Comparison of ENCODE assay signal across 8 cellular contexts in the genomic region with DNA sequence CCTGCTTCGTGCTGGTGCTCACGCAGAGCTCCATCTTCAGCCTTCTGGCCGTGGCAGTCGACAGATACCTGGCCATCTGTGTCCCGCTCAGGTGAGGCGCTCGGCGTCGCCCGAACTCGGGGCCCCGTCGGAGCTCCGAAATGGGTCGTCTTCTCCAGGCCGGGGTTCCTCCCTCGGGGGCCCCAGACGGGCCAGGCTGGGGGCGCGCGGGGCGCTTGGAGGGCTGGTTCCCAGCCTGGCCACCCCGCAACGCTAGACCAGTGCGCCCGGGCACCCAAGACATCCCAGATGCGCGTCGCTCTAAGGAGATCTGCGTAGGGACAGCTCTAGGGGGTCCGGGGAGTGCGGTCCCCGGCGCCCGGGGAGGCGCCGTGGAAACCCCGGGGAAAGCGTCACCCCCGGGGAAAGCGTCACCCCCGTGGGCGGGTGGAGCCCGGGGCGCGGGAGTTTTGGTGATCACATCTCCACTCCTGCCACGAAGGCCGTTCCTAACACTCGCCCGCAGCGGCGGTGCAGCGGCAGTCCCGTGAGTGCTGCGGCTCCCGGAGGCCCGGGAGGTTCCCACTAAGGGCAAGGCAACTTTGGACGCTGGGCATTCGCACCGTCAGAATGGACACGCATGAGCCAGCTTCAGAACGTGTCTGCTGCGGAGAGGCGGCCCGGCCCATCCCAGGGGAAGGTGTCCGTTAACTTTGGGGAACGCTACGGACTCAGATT. TPM values are rescaled to one million over a fixed set of nuclear protein-coding genes. Genes with fewer than 3 reads are reported as not detected.
DNase-seq lines count a peak whose midpoint lies in the region; ATAC-seq and TF ChIP-seq lines count a peak whose summit lies in the region.

No MANE protein-coding gene starts in this region.

- peak; percentile 17 for ATAC-seq in central memory CD8-positive, alpha-beta T cell (replicated peaks; ENCODE audit: extremely low read depth, poor library complexity, severe bottlenecking)
- ATAC-seq in lung (ENCODE audit: insufficient read depth, low FRiP score) = peak; percentile 6
- peak; percentile 29 for ATAC-seq in stimulated activated naive CD8-positive, alpha-beta T cell treated with anti-CD3 and anti-CD28 coated beads, Interleukin-15, amount 100 ng/mL, for 72 hours

- peaks cover 7% of the 10 kb centered on the region for H3K4me1 Mint-ChIP-seq in central memory CD8-positive, alpha-beta T cell
- peaks cover 26% of the 10 kb centered on the region for H3K4me1 Mint-ChIP-seq in stimulated activated naive CD8-positive, alpha-beta T cell treated with anti-CD3 and anti-CD28 coated beads, Interleukin-15, amount 100 ng/mL, for 72 hours

- H3K79me2 ChIP-seq in OCI-LY1 (ENCODE audit: insufficient read depth, low read length) = no peaks in the 10 kb centered on the region

- H3K9me2 ChIP-seq in OCI-LY1 (ENCODE audit: low read depth, low read length) = no peaks in the 10 kb centered on the region

- TF ChIP-seq CTCF in OCI-LY1 (IDR thresholded peaks at IDR 0.05; ENCODE audit: low read length) (no peak), lung (IDR thresholded peaks at IDR 0.05; ENCODE audit: control extremely low read depth, extremely low read depth) (no peak)

- H3K4me3 Mint-ChIP-seq in central memory CD8-positive, alpha-beta T cell = peak overlapping the region; percentile 83
- peak overlapping the region; percentile 81 to 86 for H3K4me3 Mint-ChIP-seq in stimulated activated naive CD8-positive, alpha-beta T cell treated with anti-CD3 and anti-CD28 coated beads, Interleukin-15, amount 100 ng/mL, for 72 hours

- peaks cover 31% of the 10 kb centered on the region for H3K27me3 Mint-ChIP-seq in central memory CD8-positive, alpha-beta T cell
- peaks cover 36% of the 10 kb centered on the region for H3K27me3 Mint-ChIP-seq in stimulated activated naive CD8-positive, alpha-beta T cell treated with anti-CD3 and anti-CD28 coated beads, Interleukin-15, amount 100 ng/mL, for 72 hours

- DNase-seq in central memory CD8-positive, alpha-beta T cell (ENCODE audit: low spot score in 2 of 2) = no peak
- DNase-seq in lung (ENCODE audit: low spot score) (no peak), GF-D8 (lab: John Stamatoyannopoulos, UW) (no peak), SIG-M5 treated with dmso at 0.1 percent for 504 hours (lab: John Stamatoyannopoulos, UW; ENCODE audit: unreplicated experiment) (no peak), COLO668 (lab: John Stamatoyannopoulos, UW; ENCODE audit: unreplicated experiment) (no peak)
- no peak for DNase-seq in stimulated activated naive CD8-positive, alpha-beta T cell treated with anti-CD3 and anti-CD28 coated beads, Interleukin-15, amount 100 ng/mL, for 72 hours

- no peak overlapping the region for H3K27ac ChIP-seq in OCI-LY1 (ENCODE audit: low read depth, low read length, poor library complexity, severe bottlenecking)
- peak overlapping the region in 1 of 2 donors; percentile 60 for H3K27ac ChIP-seq in lung (ENCODE audit: low read depth in 1 of 2, low read length in 1 of 2)

- H3K4me2 ChIP-seq in OCI-LY1 (ENCODE audit: low read length) = peak overlapping the region; percentile 62

- H3K27ac Mint-ChIP-seq in central memory CD8-positive, alpha-beta T cell (ENCODE audit: low read depth) = no peak overlapping the region
- no peak overlapping the region for H3K27ac Mint-ChIP-seq in stimulated activated naive CD8-positive, alpha-beta T cell treated with anti-CD3 and anti-CD28 coated beads, Interleukin-15, amount 100 ng/mL, for 72 hours

- WGBS in lung, 2 donors = 5 to 8% methylated on average over 62 to 68 of the region's 68 CpGs

- H3K9ac ChIP-seq in ES-I3 (ENCODE audit: low read depth, low read length) (peak overlapping the region; percentile 79), OCI-LY1 (ENCODE audit: low read length) (no peak overlapping the region)

- H3K4me3 ChIP-seq in OCI-LY1 (ENCODE audit: low read depth, low read length, poor library complexity, severe bottlenecking) (peak overlapping the region; percentile 51), lung (peak overlapping the region; percentile 57)

- H3F3A ChIP-seq in OCI-LY1 (ENCODE audit: insufficient read depth, low read length) = no peaks in the 10 kb centered on the region

- H3K27me3 ChIP-seq in OCI-LY1 (ENCODE audit: insufficient read depth, low read length) (peaks cover 8% of the 10 kb centered on the region; the same call in 1 of the 2 replicates), lung (ENCODE audit: control insufficient read depth, insufficient read depth) (no peaks in the 10 kb centered on the region)

- H3K9me3 ChIP-seq in ES-I3 (ENCODE audit: control insufficient read depth, insufficient read depth, low read length) (no peaks in the 10 kb centered on the region), OCI-LY1 (ENCODE audit: low read length) (no peaks in the 10 kb centered on the region), lung (ENCODE audit: control insufficient read depth in 2 of 2, insufficient read depth in 1 of 2, low read length in 1 of 2) (no peaks in the 10 kb centered on the region)

- H3K36me3 ChIP-seq in ES-I3 (ENCODE audit: insufficient read depth, low read length) (no peaks in the 10 kb centered on the region), OCI-LY1 (ENCODE audit: insufficient read depth, low read length) (no peaks in the 10 kb centered on the region), lung (ENCODE audit: control insufficient read depth in 2 of 2, insufficient read depth in 2 of 2, low read length in 2 of 2) (no peaks in the 10 kb centered on the region)

- peaks cover 15% of the 10 kb centered on the region for H3K4me1 ChIP-seq in ES-I3 (ENCODE audit: insufficient read depth, low read length)
- peaks cover 9% of the 10 kb centered on the region for H3K4me1 ChIP-seq in OCI-LY1 (ENCODE audit: insufficient read depth, low read length, severe bottlenecking)
- peaks cover 3 to 20% of the 10 kb centered on the region in 2 donors for H3K4me1 ChIP-seq in lung (ENCODE audit: control insufficient read depth in 2 of 2, insufficient read depth in 2 of 2, low read length in 2 of 2)

- no peaks in the 10 kb centered on the region for H4K20me1 ChIP-seq in OCI-LY1 (ENCODE audit: insufficient read depth, low read length)

- H3K9me3 Mint-ChIP-seq in central memory CD8-positive, alpha-beta T cell = no peaks in the 10 kb centered on the region
- H3K9me3 Mint-ChIP-seq in stimulated activated naive CD8-positive, alpha-beta T cell treated with anti-CD3 and anti-CD28 coated beads, Interleukin-15, amount 100 ng/mL, for 72 hours = no peaks in the 10 kb centered on the region

- no peaks in the 10 kb centered on the region for H3K36me3 Mint-ChIP-seq in central memory CD8-positive, alpha-beta T cell (ENCODE audit: insufficient read depth)

- H2AFZ ChIP-seq in OCI-LY1 (ENCODE audit: low read length) = no peak overlapping the region

RNA-seq across cellular contexts. Expression of gene ADORA2B, which starts 0.7 kb away (rescaled TPM):
- 1 to 10 TPM; 4.2 to 9.3 TPM for total RNA-seq in lung
- polyA plus RNA-seq in lung = 1 to 10 TPM; 4.7 to 5.8 TPM

RNA-seq across cellular contexts. Expression of gene ZSWIM7, which starts 53.9 kb away (rescaled TPM):
- total RNA-seq in lung = 10 to 100 TPM; 17.9 to 20.5 TPM
- polyA plus RNA-seq in lung = 10 to 100 TPM; 36.4 to 39.1 TPM

RNA-seq across cellular contexts. Expression of gene TTC19, which starts 54.0 kb away (rescaled TPM):
- 10 to 100 TPM; 51.1 to 80.1 TPM for total RNA-seq in lung
- 10 to 100 TPM; 19.1 to 19.5 TPM for polyA plus RNA-seq in lung
